ENCODE assay signal across 1 cellular context in the genomic region with DNA sequence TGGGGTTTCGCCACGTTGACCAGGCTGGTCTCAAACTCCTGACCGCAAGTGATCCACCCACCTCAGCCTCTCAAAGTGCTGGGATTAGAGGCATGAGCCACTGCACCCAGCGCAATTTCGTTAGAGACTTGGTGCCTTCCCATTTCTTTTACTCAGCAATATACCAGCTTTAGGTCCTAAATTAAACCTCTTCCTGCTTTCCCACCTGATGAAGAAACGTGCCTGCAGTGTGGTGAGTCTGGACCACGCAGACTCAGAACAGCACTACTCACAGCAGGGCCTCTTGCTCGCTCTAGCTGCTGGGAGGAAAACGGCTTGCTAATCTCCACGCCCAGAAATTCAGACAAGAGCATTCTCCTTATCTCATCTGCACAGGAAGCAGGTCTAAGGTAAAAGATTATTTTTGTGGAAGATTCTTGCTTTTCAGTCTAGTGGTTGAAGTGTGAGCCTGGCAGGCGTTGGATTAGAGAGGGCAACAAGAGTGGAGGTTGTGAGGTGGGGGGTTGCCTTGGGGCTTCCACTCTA.
TF ChIP-seq lines count a peak whose summit lies in the region.

A gene (plus strand): TSS at position 248 of the 525 bp plus-strand sequence. CDS start 25,346 bp downstream, outside the sequence.

TF ChIP-seq in K562, 482 proteins besides CTCF, POLR2A, EP300 and RAD21 (continued from another document and continues in another):
- TF ChIP-seq, protein P1, sequence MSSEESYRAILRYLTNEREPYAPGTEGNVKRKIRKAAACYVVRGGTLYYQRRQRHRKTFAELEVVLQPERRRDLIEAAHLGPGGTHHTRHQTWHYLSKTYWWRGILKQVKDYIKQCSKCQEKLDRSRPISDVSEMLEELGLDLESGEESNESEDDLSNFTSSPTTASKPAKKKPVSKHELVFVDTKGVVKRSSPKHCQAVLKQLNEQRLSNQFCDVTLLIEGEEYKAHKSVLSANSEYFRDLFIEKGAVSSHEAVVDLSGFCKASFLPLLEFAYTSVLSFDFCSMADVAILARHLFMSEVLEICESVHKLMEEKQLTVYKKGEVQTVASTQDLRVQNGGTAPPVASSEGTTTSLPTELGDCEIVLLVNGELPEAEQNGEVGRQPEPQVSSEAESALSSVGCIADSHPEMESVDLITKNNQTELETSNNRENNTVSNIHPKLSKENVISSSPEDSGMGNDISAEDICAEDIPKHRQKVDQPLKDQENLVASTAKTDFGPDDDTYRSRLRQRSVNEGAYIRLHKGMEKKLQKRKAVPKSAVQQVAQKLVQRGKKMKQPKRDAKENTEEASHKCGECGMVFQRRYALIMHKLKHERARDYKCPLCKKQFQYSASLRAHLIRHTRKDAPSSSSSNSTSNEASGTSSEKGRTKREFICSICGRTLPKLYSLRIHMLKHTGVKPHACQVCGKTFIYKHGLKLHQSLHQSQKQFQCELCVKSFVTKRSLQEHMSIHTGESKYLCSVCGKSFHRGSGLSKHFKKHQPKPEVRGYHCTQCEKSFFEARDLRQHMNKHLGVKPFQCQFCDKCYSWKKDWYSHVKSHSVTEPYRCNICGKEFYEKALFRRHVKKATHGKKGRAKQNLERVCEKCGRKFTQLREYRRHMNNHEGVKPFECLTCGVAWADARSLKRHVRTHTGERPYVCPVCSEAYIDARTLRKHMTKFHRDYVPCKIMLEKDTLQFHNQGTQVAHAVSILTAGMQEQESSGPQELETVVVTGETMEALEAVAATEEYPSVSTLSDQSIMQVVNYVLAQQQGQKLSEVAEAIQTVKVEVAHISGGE (CRISPR knock-in tag; IDR thresholded peaks at IDR 0.05), result peak in 1 of 3 experiments; percentile 61; a peak in 1 of 6 replicates
- TF ChIP-seq DIDO1 (tag; IDR thresholded peaks at IDR 0.05; ENCODE audit: low read depth) (no peak), PHF8 (IDR thresholded peaks at IDR 0.05; ENCODE audit: borderline replicate concordance, low read length) (peak; percentile 22; the same call in 1 of the 2 replicates), SMAD3 (CRISPR knock-in tag; conservative IDR thresholded peaks at IDR 0.05) (no peak), TCF7L2 (IDR thresholded peaks at IDR 0.05; ENCODE audit: low read depth, low read length) (no peak), ZNF644 (tag; IDR thresholded peaks at IDR 0.05; ENCODE audit: low read depth) (no peak), CREB1 (IDR thresholded peaks at IDR 0.05) (peak; percentile 40), CREB1 (CRISPR knock-in tag; IDR thresholded peaks at IDR 0.05) (no peak), ZNF785 (CRISPR knock-in tag; IDR thresholded peaks at IDR 0.05) (no peak), SMAD4 (CRISPR knock-in tag; conservative IDR thresholded peaks at IDR 0.05) (peak; percentile 78; the same call in 1 of the 2 replicates), OTX1 (CRISPR knock-in tag; IDR thresholded peaks at IDR 0.05) (no peak), PTBP1 (IDR thresholded peaks at IDR 0.05; ENCODE audit: low read depth, low read length) (no peak), CSDE1 (IDR thresholded peaks at IDR 0.05) (no peak), CCAR2 (IDR thresholded peaks at IDR 0.05; ENCODE audit: low read depth, low read length) (no peak), ASH1L (IDR thresholded peaks at IDR 0.05; ENCODE audit: borderline replicate concordance, low read depth, partially characterized antibody) (peak; percentile 58), ZC3H4 (CRISPR knock-in tag; IDR thresholded peaks at IDR 0.05; ENCODE audit: borderline replicate concordance) (no peak), RBM22 (IDR thresholded peaks at IDR 0.05; ENCODE audit: low read depth, low read length, poor library complexity, severe bottlenecking) (no peak), FOXJ3 (CRISPR knock-in tag; IDR thresholded peaks at IDR 0.05) (no peak), SREBF1 (IDR thresholded peaks at IDR 0.05; ENCODE audit: borderline replicate concordance, low read depth, low read length) (no peak), HDAC8 (tag; IDR thresholded peaks at IDR 0.05) (no peak), WHSC1 (IDR thresholded peaks at IDR 0.05; ENCODE audit: low read length) (no peak), ZBTB7A (IDR thresholded peaks at IDR 0.05; ENCODE audit: borderline replicate concordance, control insufficient read depth, low read depth, low read length) (0 out of 2 replicates have a peak, but pooled peaks have one; percentile 35), MTF1 (CRISPR knock-in tag; IDR thresholded peaks at IDR 0.05; ENCODE audit: borderline replicate concordance) (no peak), KAT2B (IDR thresholded peaks at IDR 0.05; ENCODE audit: low read depth, low read length) (no peak), TAF1 (IDR thresholded peaks at IDR 0.05; ENCODE audit: control insufficient read depth, extremely low read depth, insufficient read depth, low read length, severe bottlenecking) (peak; percentile 68), SMARCA4 (IDR thresholded peaks at IDR 0.05) (peak; percentile 96), ZNF695 (CRISPR knock-in tag; IDR thresholded peaks at IDR 0.05) (no peak), ILK (tag; IDR thresholded peaks at IDR 0.05; ENCODE audit: borderline replicate concordance, low read depth) (no peak), SNRNP70 (optimal IDR thresholded peaks at IDR 0.05; ENCODE audit: low read depth, low read length) (no peak), TARDBP (IDR thresholded peaks at IDR 0.05) (peak; percentile 85; the same call in 1 of the 2 replicates), ZNF57 (CRISPR knock-in tag; IDR thresholded peaks at IDR 0.05) (no peak), HDAC1 (IDR thresholded peaks at IDR 0.05) (peak in 1 of 2 experiments; percentile 80; a peak in 1 of 4 replicates), JUN (IDR thresholded peaks at IDR 0.05; ENCODE audit: borderline replicate concordance, low read depth, low read length) (peak; percentile 49; the same call in 1 of the 2 replicates), JUN (CRISPR knock-in tag; IDR thresholded peaks at IDR 0.05; ENCODE audit: borderline replicate concordance) (no peak), GATAD2A (IDR thresholded peaks at IDR 0.05) (no peak), NFIC (IDR thresholded peaks at IDR 0.05) (peak; percentile 89), ZNF707 (CRISPR knock-in tag; conservative IDR thresholded peaks at IDR 0.05) (no peak), NFE2L1 (tag; IDR thresholded peaks at IDR 0.05; ENCODE audit: borderline replicate concordance, low read depth) (no peak), NONO (IDR thresholded peaks at IDR 0.05; ENCODE audit: low read depth in 2 of 2, low read length in 1 of 2) (no peak; a peak in 1 of 4 replicates)
- TF ChIP-seq, protein P2, sequence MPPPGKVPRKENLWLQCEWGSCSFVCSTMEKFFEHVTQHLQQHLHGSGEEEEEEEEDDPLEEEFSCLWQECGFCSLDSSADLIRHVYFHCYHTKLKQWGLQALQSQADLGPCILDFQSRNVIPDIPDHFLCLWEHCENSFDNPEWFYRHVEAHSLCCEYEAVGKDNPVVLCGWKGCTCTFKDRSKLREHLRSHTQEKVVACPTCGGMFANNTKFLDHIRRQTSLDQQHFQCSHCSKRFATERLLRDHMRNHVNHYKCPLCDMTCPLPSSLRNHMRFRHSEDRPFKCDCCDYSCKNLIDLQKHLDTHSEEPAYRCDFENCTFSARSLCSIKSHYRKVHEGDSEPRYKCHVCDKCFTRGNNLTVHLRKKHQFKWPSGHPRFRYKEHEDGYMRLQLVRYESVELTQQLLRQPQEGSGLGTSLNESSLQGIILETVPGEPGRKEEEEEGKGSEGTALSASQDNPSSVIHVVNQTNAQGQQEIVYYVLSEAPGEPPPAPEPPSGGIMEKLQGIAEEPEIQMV (tag; conservative IDR thresholded peaks at IDR 0.05; ENCODE audit: low read depth), result no peak
- TF ChIP-seq, protein P3, sequence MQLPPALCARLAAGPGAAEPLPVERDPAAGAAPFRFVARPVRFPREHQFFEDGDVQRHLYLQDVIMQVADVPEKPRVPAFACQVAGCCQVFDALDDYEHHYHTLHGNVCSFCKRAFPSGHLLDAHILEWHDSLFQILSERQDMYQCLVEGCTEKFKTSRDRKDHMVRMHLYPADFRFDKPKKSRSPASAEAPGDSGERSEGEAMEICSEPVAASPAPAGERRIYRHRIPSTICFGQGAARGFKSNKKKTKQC (CRISPR knock-in tag; IDR thresholded peaks at IDR 0.05), result peak; percentile 69; the same call in 1 of the 2 replicates
- TF ChIP-seq, protein P4, sequence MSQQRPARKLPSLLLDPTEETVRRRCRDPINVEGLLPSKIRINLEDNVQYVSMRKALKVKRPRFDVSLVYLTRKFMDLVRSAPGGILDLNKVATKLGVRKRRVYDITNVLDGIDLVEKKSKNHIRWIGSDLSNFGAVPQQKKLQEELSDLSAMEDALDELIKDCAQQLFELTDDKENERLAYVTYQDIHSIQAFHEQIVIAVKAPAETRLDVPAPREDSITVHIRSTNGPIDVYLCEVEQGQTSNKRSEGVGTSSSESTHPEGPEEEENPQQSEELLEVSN (IDR thresholded peaks at IDR 0.05; ENCODE audit: borderline replicate concordance in 1 of 2, extremely low read depth in 1 of 2, insufficient read depth in 1 of 2, insufficient read length in 1 of 2, low read depth in 1 of 2, low read length in 1 of 2, poor library complexity in 1 of 2, severe bottlenecking in 1 of 2), result peak; percentile 73 to 90
- TF ChIP-seq, protein P5, sequence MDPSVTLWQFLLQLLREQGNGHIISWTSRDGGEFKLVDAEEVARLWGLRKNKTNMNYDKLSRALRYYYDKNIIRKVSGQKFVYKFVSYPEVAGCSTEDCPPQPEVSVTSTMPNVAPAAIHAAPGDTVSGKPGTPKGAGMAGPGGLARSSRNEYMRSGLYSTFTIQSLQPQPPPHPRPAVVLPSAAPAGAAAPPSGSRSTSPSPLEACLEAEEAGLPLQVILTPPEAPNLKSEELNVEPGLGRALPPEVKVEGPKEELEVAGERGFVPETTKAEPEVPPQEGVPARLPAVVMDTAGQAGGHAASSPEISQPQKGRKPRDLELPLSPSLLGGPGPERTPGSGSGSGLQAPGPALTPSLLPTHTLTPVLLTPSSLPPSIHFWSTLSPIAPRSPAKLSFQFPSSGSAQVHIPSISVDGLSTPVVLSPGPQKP (CRISPR knock-in tag; IDR thresholded peaks at IDR 0.05), result no peak
- TF ChIP-seq, protein P6, sequence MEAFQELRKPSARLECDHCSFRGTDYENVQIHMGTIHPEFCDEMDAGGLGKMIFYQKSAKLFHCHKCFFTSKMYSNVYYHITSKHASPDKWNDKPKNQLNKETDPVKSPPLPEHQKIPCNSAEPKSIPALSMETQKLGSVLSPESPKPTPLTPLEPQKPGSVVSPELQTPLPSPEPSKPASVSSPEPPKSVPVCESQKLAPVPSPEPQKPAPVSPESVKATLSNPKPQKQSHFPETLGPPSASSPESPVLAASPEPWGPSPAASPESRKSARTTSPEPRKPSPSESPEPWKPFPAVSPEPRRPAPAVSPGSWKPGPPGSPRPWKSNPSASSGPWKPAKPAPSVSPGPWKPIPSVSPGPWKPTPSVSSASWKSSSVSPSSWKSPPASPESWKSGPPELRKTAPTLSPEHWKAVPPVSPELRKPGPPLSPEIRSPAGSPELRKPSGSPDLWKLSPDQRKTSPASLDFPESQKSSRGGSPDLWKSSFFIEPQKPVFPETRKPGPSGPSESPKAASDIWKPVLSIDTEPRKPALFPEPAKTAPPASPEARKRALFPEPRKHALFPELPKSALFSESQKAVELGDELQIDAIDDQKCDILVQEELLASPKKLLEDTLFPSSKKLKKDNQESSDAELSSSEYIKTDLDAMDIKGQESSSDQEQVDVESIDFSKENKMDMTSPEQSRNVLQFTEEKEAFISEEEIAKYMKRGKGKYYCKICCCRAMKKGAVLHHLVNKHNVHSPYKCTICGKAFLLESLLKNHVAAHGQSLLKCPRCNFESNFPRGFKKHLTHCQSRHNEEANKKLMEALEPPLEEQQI (IDR thresholded peaks at IDR 0.05), result peak; percentile 77
- TF ChIP-seq, protein P7, sequence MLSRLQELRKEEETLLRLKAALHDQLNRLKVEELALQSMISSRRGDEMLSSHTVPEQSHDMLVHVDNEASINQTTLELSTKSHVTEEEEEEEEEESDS (CRISPR knock-in tag; IDR thresholded peaks at IDR 0.05), result no peak
- TF ChIP-seq, protein P8, sequence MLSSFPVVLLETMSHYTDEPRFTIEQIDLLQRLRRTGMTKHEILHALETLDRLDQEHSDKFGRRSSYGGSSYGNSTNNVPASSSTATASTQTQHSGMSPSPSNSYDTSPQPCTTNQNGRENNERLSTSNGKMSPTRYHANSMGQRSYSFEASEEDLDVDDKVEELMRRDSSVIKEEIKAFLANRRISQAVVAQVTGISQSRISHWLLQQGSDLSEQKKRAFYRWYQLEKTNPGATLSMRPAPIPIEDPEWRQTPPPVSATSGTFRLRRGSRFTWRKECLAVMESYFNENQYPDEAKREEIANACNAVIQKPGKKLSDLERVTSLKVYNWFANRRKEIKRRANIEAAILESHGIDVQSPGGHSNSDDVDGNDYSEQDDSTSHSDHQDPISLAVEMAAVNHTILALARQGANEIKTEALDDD (IDR thresholded peaks at IDR 0.05), result 0 out of 2 replicates have a peak, but pooled peaks have one; percentile 50
- TF ChIP-seq, protein P9, sequence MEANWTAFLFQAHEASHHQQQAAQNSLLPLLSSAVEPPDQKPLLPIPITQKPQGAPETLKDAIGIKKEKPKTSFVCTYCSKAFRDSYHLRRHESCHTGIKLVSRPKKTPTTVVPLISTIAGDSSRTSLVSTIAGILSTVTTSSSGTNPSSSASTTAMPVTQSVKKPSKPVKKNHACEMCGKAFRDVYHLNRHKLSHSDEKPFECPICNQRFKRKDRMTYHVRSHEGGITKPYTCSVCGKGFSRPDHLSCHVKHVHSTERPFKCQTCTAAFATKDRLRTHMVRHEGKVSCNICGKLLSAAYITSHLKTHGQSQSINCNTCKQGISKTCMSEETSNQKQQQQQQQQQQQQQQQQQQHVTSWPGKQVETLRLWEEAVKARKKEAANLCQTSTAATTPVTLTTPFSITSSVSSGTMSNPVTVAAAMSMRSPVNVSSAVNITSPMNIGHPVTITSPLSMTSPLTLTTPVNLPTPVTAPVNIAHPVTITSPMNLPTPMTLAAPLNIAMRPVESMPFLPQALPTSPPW (CRISPR knock-in tag; IDR thresholded peaks at IDR 0.05), result peak; percentile 59
